Comparison of ENCODE assay signal across 8 cellular contexts in genomic region chr20:25407311-25408169, GRCh38. TPM values are rescaled to one million over a fixed set of nuclear protein-coding genes. Genes with fewer than 3 reads are reported as not detected.
A peak's percentile ranks its signal among the peaks of the same experiment; 100 is the strongest.
DNase-seq lines count a peak whose midpoint lies in the region; ATAC-seq, FAIRE-seq and TF ChIP-seq lines count a peak whose summit lies in the region.

Gene GINS1, plus strand, starts transcription at chr20:25407673. Its CDS starts 148 bp downstream, at chr20:25407821.

- TF ChIP-seq CTCF in GM12865 (IDR thresholded peaks at IDR 0.05; ENCODE audit: insufficient read depth, low read depth, low read length, missing control alignments) (no peak), pancreas (IDR thresholded peaks at IDR 0.05) (no peak), tibial artery (IDR thresholded peaks at IDR 0.05) (no peak)

- H3K4me1 ChIP-seq in pancreas (peaks cover 0 to 7% (median 6%) of the 10 kb centered on the region in 3 donors), tibial artery (peaks cover 0 to 17% (median 10%) of the 10 kb centered on the region in 4 donors)

- H3K36me3 ChIP-seq in pancreas: no peaks in the 10 kb centered on the region
- no peaks in the 10 kb centered on the region for H3K36me3 ChIP-seq in tibial artery

- ATAC-seq in HG02623 (IDR thresholded peaks at IDR 0.05; ENCODE audit: unreplicated experiment) (peak; percentile 89), Right ventricle myocardium superior (ENCODE audit: poor library complexity) (peak; percentile 98), pancreas (peak; percentile 97 to 99 (median 98))
- ATAC-seq in activated naive CD4-positive, alpha-beta T cell treated with anti-CD3 and anti-CD28 coated beads, Interleukin-2, amount 50 U/mL, for 72 hours: peak; percentile 89 to 94

- H3K27ac ChIP-seq in pancreas (peak within 1 kb of the TSS in 2 of 4 donors; percentile 34 to 37), tibial artery (peak within 1 kb of the TSS; percentile 9 to 56)

- no peak for FAIRE-seq in pancreas (lab: Jason Lieb, UNC)

- H3K4me3 ChIP-seq in GM12865 (ENCODE audit: low read depth, low read length): peak within 1 kb of the TSS; percentile 62
- H3K4me3 ChIP-seq in pancreas: peak within 1 kb of the TSS; percentile 58 to 80 (median 67)
- peak within 1 kb of the TSS; percentile 53 to 63 for H3K4me3 ChIP-seq in tibial artery

- 0 to 1% methylated on average over 56 of the region's 56 CpGs for WGBS in pancreas, 2 donors

- DNase-seq in GM12865 (ENCODE audit: low read depth) (peak; percentile 94), NCI-H1092 (lab: John Stamatoyannopoulos, UW) (peak; percentile 89), SKM-1 treated with dmso at 0.1 percent for 144 hours (lab: John Stamatoyannopoulos, UW; ENCODE audit: unreplicated experiment) (peak; percentile 73), Right ventricle myocardium superior (peak; percentile 90), pancreas (peak; percentile 72 to 91 (median 83)), tibial artery (peak; percentile 61 to 81)
- peak; percentile 86 to 93 for DNase-seq in activated naive CD4-positive, alpha-beta T cell treated with anti-CD3 and anti-CD28 coated beads, Interleukin-2, amount 50 U/mL, for 72 hours (ENCODE audit: low spot score in 2 of 2)

- no peaks in the 10 kb centered on the region for H3K27me3 ChIP-seq in pancreas
- no peaks in the 10 kb centered on the region for H3K27me3 ChIP-seq in tibial artery

- peaks cover 8 to 14% of the 10 kb centered on the region in 2 donors for H3K9me3 Mint-ChIP-seq in activated naive CD4-positive, alpha-beta T cell treated with anti-CD3 and anti-CD28 coated beads, Interleukin-2, amount 50 U/mL, for 72 hours

- peaks cover 30 to 37% of the 10 kb centered on the region in 2 donors for H3K36me3 Mint-ChIP-seq in activated naive CD4-positive, alpha-beta T cell treated with anti-CD3 and anti-CD28 coated beads, Interleukin-2, amount 50 U/mL, for 72 hours

- no peaks in the 10 kb centered on the region for H3K9me3 ChIP-seq in pancreas
- peaks cover 0 to 13% (median 8%) of the 10 kb centered on the region in 3 donors for H3K9me3 ChIP-seq in tibial artery

- intact Hi-C loops in Right ventricle myocardium superior (cut with DNase I) (no loop called here), pancreas (cut with DNase I) (loop anchor here in 1 of 3 donors (10.0 kb wide), 1 partner anchor 113 kb away; no protein-coding TSS in a partner anchor), tibial artery (cut with DNase I; ENCODE audit: low total_unique reads) (loop anchor here (5.0 kb wide), 1 partner anchor 415 kb away; the partner anchor contains the start of gene APMAP)

- H3K27ac Mint-ChIP-seq in activated naive CD4-positive, alpha-beta T cell treated with anti-CD3 and anti-CD28 coated beads, Interleukin-2, amount 50 U/mL, for 72 hours: peak within 1 kb of the TSS; percentile 95 to 96

RNA-seq across cellular contexts. Expression of gene GINS1, which starts in this region (rescaled TPM):
- total RNA-seq in activated naive CD4-positive, alpha-beta T cell treated with anti-CD3 and anti-CD28 coated beads, Interleukin-2, amount 50 U/mL, for 72 hours: 10 to 100 TPM; 26.3 to 26.6 TPM
- 0.46 TPM for total RNA-seq in Right ventricle myocardium superior
- total RNA-seq in pancreas: under 1 TPM; 0.32 to 0.98 (median 0.50) TPM
- polyA plus RNA-seq in pancreas: under 1 TPM; 0.46 to 0.52 TPM

Comparison
In these comparisons a context has a peak if more than half of its experiments do, and no peak if none do; other contexts are left out.
1. RNA of gene GINS1 (total RNA-seq): 26.3 to 26.6 TPM in activated naive CD4-positive, alpha-beta T cell treated with anti-CD3 and anti-CD28 coated beads, Interleukin-2, amount 50 U/mL, for 72 hours; 0.32 to 0.98 TPM in pancreas and 0.46 TPM in Right ventricle myocardium superior (single experiment); every median in the first group is over 10 times any median in the second.
2. Peak in DNase-seq and ATAC-seq in Right ventricle myocardium superior; RNA of the gene not detected or under 1 TPM.
3. Peak in DNase-seq, ATAC-seq and H3K4me3 ChIP-seq in pancreas; RNA of the gene not detected or under 1 TPM.
4. Peak in every context shown above with its lines, with median percentiles within 50 percentile points of each other: DNase-seq, H3K4me3 ChIP-seq and ATAC-seq.